ENCODE assay signal across 27 cellular contexts in genomic region chr17:34205401-34205800, GRCh38. TPM values are rescaled to one million over a fixed set of nuclear protein-coding genes. Genes with fewer than 3 reads are reported as not detected.
"Had no signal": no experiment of that assay in that cellular context is flagged by ENCODE, and none has a peak within 500 bp of the region (broad histone marks: within the 10 kb centered on the region; RNA-seq: fewer than 3 reads in every experiment).

No MANE protein-coding gene starts in this region.

- H3K36me3 ChIP-seq: neural progenitor cell, ovary, right lobe of liver, sigmoid colon, stomach, thoracic aorta, thyroid gland, tibial nerve, upper lobe of left lung, vagina had no signal

- H3K9me3 ChIP-seq: ovary, psoas muscle, right lobe of liver, thoracic aorta, thyroid gland, vagina had no signal

- H3K27me3 ChIP-seq: neural progenitor cell, ovary, right lobe of liver, sigmoid colon, stomach, thyroid gland, tibial nerve, upper lobe of left lung, vagina had no signal

- H3K27ac Mint-ChIP-seq: neural progenitor cell; progenitor cell of endocrine pancreas; stimulated activated effector memory CD8-positive, alpha-beta T cell treated with anti-CD3 and anti-CD28 coated beads, Interleukin-12 subunit alpha, Interleukin-12 subunit beta, amount 100 ng/mL, for 72 hours; stimulated activated naive B cell treated with anti-CD40 and anti-IgM and Interleukin-4, amounts not matched to agents 10 μg/mL and 1 μg/mL and 100 μg/mL, for 72 hours; stimulated activated naive CD8-positive, alpha-beta T cell treated with anti-CD3 and anti-CD28 coated beads, Interleukin-15, Interleukin-2, amounts not matched to agents 100 ng/mL and 50 ng/mL, for 24 hours had no signal

- DNase-seq: occipital lobe; ovary; posterior cingulate gyrus; psoas muscle; right cardiac atrium; right lobe of liver; sigmoid colon; small intestine; stimulated activated CD4-positive, alpha-beta T cell treated with anti-CD3 and anti-CD28 coated beads, Interleukin-15, amount 100 ng/mL, for 24 hours; stimulated activated CD4-positive, alpha-beta T cell treated with anti-CD3 and anti-CD28 coated beads, Interleukin-2, amount 100 ng/mL, for 24 hours; stimulated activated CD4-positive, alpha-beta T cell treated with anti-CD3 and anti-CD28 coated beads, Interleukin-2, amount 100 ng/mL, for 48 hours; stimulated activated CD4-positive, alpha-beta T cell treated with anti-CD3 and anti-CD28 coated beads, Interleukin-4, amount 100 ng/mL, for 24 hours; stimulated activated naive B cell treated with anti-CD40 and anti-IgM and Interleukin-4, amounts not matched to agents 10 μg/mL and 1 μg/mL and 100 μg/mL, for 72 hours; stimulated activated naive CD4-positive, alpha-beta T cell treated with Interleukin-2 at 50 U/mL for 16 hours; stomach; thyroid gland; trophoblast cell; upper lobe of left lung had no signal

- H3K27ac ChIP-seq: neural progenitor cell, ovary, parathyroid adenoma, psoas muscle, right lobe of liver, sigmoid colon, stomach, thoracic aorta, thyroid gland, tibial nerve, upper lobe of left lung, vagina had no signal

- H3K36me3 Mint-ChIP-seq: neural progenitor cell; stimulated activated effector memory CD8-positive, alpha-beta T cell treated with anti-CD3 and anti-CD28 coated beads, Interleukin-12 subunit alpha, Interleukin-12 subunit beta, amount 100 ng/mL, for 72 hours; stimulated activated naive B cell treated with anti-CD40 and anti-IgM and Interleukin-4, amounts not matched to agents 10 μg/mL and 1 μg/mL and 100 μg/mL, for 72 hours had no signal

- H3K4me1 ChIP-seq: neural progenitor cell, parathyroid adenoma, psoas muscle, right lobe of liver, thyroid gland had no signal

- H3K4me3 Mint-ChIP-seq: nephron; neural progenitor cell; stimulated activated effector memory CD8-positive, alpha-beta T cell treated with anti-CD3 and anti-CD28 coated beads, Interleukin-12 subunit alpha, Interleukin-12 subunit beta, amount 100 ng/mL, for 72 hours; stimulated activated naive B cell treated with anti-CD40 and anti-IgM and Interleukin-4, amounts not matched to agents 10 μg/mL and 1 μg/mL and 100 μg/mL, for 72 hours; stimulated activated naive CD8-positive, alpha-beta T cell treated with anti-CD3 and anti-CD28 coated beads, Interleukin-15, Interleukin-2, amounts not matched to agents 100 ng/mL and 50 ng/mL, for 24 hours had no signal

- ATAC-seq: psoas muscle; stimulated activated effector memory CD8-positive, alpha-beta T cell treated with anti-CD3 and anti-CD28 coated beads, Interleukin-12 subunit alpha, Interleukin-12 subunit beta, amount 100 ng/mL, for 72 hours; stimulated activated naive B cell treated with anti-CD40 and anti-IgM and Interleukin-4, amounts not matched to agents 10 μg/mL and 1 μg/mL and 100 μg/mL, for 72 hours had no signal

- H3K4me3 ChIP-seq: neural progenitor cell, ovary, psoas muscle, right lobe of liver, sigmoid colon, stomach, thoracic aorta, thyroid gland, tibial nerve, upper lobe of left lung, vagina had no signal

- H3K9me3 Mint-ChIP-seq: stimulated activated effector memory CD8-positive, alpha-beta T cell treated with anti-CD3 and anti-CD28 coated beads, Interleukin-12 subunit alpha, Interleukin-12 subunit beta, amount 100 ng/mL, for 72 hours; stimulated activated naive CD8-positive, alpha-beta T cell treated with anti-CD3 and anti-CD28 coated beads, Interleukin-15, Interleukin-2, amounts not matched to agents 100 ng/mL and 50 ng/mL, for 24 hours had no signal

RNA-seq across cellular contexts. Expression of gene CCL2, which starts 49.7 kb away (rescaled TPM):
- total RNA-seq: progenitor cell of endocrine pancreas had no signal
